8 cellular contexts compared by ENCODE assay signal in the genomic region with DNA sequence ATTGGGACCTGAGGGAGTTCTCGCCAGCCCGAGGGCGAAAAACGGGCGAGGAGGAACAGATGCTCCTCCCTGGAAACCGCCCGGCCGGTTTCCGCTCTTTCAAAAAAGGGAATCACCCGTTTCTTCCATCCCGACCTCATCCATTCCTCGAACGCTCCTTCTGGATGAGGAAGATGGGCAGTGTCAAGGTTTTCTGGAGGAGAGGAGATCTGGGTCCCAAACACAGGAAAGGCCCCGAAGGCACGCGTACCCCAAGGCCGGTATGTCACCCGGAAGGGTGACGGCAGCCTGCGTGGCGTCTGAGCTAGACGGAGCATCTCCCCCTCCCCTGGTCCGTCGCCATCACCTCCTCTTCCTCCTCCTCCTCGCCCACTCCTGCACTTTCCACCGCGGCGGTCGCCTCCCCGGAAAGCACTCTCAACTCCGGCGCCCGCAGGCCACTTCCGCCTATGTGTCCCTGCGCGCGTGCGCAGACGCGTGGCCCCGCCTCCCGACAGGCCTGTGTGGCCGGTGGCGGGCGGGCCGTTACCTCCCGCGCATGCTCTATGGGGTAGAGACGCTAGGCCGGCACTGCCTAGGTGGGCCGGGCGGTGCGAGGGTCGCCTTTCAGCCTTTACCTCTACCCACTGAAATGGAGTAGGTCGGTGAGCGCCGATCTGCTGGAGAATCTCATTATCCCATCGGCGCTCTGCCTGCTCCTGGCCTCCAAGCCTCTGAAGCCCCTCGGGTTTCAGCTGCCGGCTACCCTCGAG. TPM values are rescaled to one million over a fixed set of nuclear protein-coding genes. Genes with fewer than 3 reads are reported as not detected.
DNase-seq lines count a peak whose midpoint lies in the region; ATAC-seq and TF ChIP-seq lines count a peak whose summit lies in the region.

A gene (minus strand): TSS at position 453 of the 752 bp plus-strand sequence.

- H3K27me3 ChIP-seq in breast epithelium = no peaks in the 10 kb centered on the region
- no peaks in the 10 kb centered on the region for H3K27me3 ChIP-seq in skeletal muscle tissue (ENCODE audit: control insufficient read depth in 3 of 3, insufficient read depth in 3 of 3, low read length in 3 of 3)

- ATAC-seq in GM18907 (IDR thresholded peaks at IDR 0.05; ENCODE audit: unreplicated experiment) (peak; percentile 96), HG03139 (IDR thresholded peaks at IDR 0.05; ENCODE audit: unreplicated experiment) (peak; percentile 95)

- POLR2A ChIA-PET in AG04449 (lab: Yijun Ruan, JAX) = interaction anchor here (0.6 kb wide), 1 partner anchor 92 kb away, joined by 3 read pairs; no protein-coding TSS in a partner anchor

- H3K36me3 ChIP-seq in breast epithelium (no peaks in the 10 kb centered on the region), skeletal muscle tissue (ENCODE audit: control insufficient read depth in 3 of 3, insufficient read depth in 3 of 3, low read length in 3 of 3) (no peaks in the 10 kb centered on the region)

- H3K4me3 ChIP-seq in AG04449 (ENCODE audit: low read depth, low read length) (peak within 1 kb of the TSS; percentile 97), breast epithelium (peak within 1 kb of the TSS; percentile 69 to 95 (median 91)), iPS-18c (ENCODE audit: insufficient read depth, low read depth, low read length) (peak within 1 kb of the TSS; percentile 72), skeletal muscle tissue (ENCODE audit: low read length in 3 of 3) (peak within 1 kb of the TSS; percentile 96 to 99 (median 99))

- peak within 1 kb of the TSS; percentile 86 to 92 (median 91) for H3K9ac ChIP-seq in skeletal muscle tissue (ENCODE audit: low read depth in 1 of 3, low read length in 3 of 3)

- TF ChIP-seq CTCF in AG04449 (IDR thresholded peaks at IDR 0.05; ENCODE audit: insufficient read depth, low read length, missing control alignments) (no peak), VCaP (conservative IDR thresholded peaks at IDR 0.05) (no peak), breast epithelium (IDR thresholded peaks at IDR 0.05) (no peak)

- peak; percentile 33 for DNase-seq in AG04449 (ENCODE audit: low read depth, low spot score)
- peak; percentile 78 for DNase-seq in NCI-H2196 treated with DMSO at 0.1 percent for 48 hours (lab: John Stamatoyannopoulos, UW; ENCODE audit: unreplicated experiment)
- peak; percentile 91 to 93 for DNase-seq in breast epithelium (ENCODE audit: low spot score in 2 of 2)

- peak; percentile 72 for TF ChIP-seq POLR2A in breast epithelium (IDR thresholded peaks at IDR 0.05)

- CTCF ChIA-PET in AG04449 (lab: Yijun Ruan, JAX) = no interaction called here

- H3K4me1 ChIP-seq in breast epithelium (peaks cover 0 to 5% of the 10 kb centered on the region in 2 donors), skeletal muscle tissue (ENCODE audit: control insufficient read depth in 3 of 3, insufficient read depth in 3 of 3, low read length in 3 of 3) (peaks cover 9 to 21% (median 14%) of the 10 kb centered on the region in 3 donors)

- intact Hi-C loops in breast epithelium (cut with DNase I; ENCODE audit: low total_unique reads) = no loop called here

- peak within 1 kb of the TSS; percentile 53; the same call in 1 of the 2 replicates for H3K27ac ChIP-seq in VCaP
- peak within 1 kb of the TSS; percentile 86 to 93 for H3K27ac ChIP-seq in breast epithelium
- peak within 1 kb of the TSS; percentile 83 for H3K27ac ChIP-seq in skeletal muscle tissue (ENCODE audit: low read depth, low read length)

- no peaks in the 10 kb centered on the region for H3K9me3 ChIP-seq in breast epithelium
- H3K9me3 ChIP-seq in iPS-18c (ENCODE audit: control insufficient read depth, insufficient read depth, low read length) = no peaks in the 10 kb centered on the region
- no peaks in the 10 kb centered on the region for H3K9me3 ChIP-seq in skeletal muscle tissue (ENCODE audit: control insufficient read depth in 3 of 3, low read length in 3 of 3)

RNA-seq across cellular contexts. Expression of the gene that starts here (rescaled TPM):
- total RNA-seq in breast epithelium (10 to 100 TPM; 16.0 to 19.3 (median 16.1) TPM), skeletal muscle tissue (12.5 TPM)

Comparison
In these comparisons a context has a peak if more than half of its experiments do, and no peak if none do; other contexts are left out.
1. Peak in every context shown above with its lines: DNase-seq, ATAC-seq, H3K4me3 ChIP-seq and H3K27ac ChIP-seq.
2. DNase-seq: peak in every context shown above with its lines; median percentile 92 in breast epithelium; 78 in NCI-H2196 treated with DMSO at 0.1 percent for 48 hours; 33 in AG04449.